20 cellular contexts compared by ENCODE assay signal in genomic region chr15:59094077-59094476, GRCh38. TPM values are rescaled to one million over a fixed set of nuclear protein-coding genes. Genes with fewer than 3 reads are reported as not detected.
DNase-seq lines count a peak whose midpoint lies in the region; ATAC-seq, FAIRE-seq and TF ChIP-seq lines count a peak whose summit lies in the region.
"Had no signal": no experiment of that assay in that cellular context is flagged by ENCODE, and none has a peak within 500 bp of the region (broad histone marks: within the 10 kb centered on the region; RNA-seq: fewer than 3 reads in every experiment).

No MANE protein-coding gene starts in this region.

- TF ChIP-seq CTCF in IMR-90 (conservative IDR thresholded peaks at IDR 0.05; ENCODE audit: low read depth, low read length) (no peak), pancreas (IDR thresholded peaks at IDR 0.05) (no peak)

- H3K14ac ChIP-seq in IMR-90 (replicated peaks; ENCODE audit: low read depth, low read length), result no peak overlapping the region

- no peak overlapping the region for H4K91ac ChIP-seq in IMR-90 (ENCODE audit: insufficient read depth, low read depth, low read length)

- H3K9ac ChIP-seq in IMR-90 (ENCODE audit: low read depth, low read length), result no peak overlapping the region
- H3K9ac ChIP-seq: BLaER1 had no signal

- DNase-seq in IMR-90 (no peak), frontal cortex (ENCODE audit: low spot score in 2 of 2) (no peak), pancreas (no peak), MG63 (no peak), T-helper 9 cell (no peak), COLO668 (lab: John Stamatoyannopoulos, UW; ENCODE audit: unreplicated experiment) (no peak)
- DNase-seq: Calu3; CD4-positive, alpha-beta T cell; CD8-positive, alpha-beta memory T cell; COR-L47; DMS53; DMS79 treated with DMSO at 0.1 percent for 48 hours; H9 had no signal

- no TSS peak for BruUV-seq in IMR-90 (replicated peaks; lab: Mats Ljungman, UMichigan)

- H2AFZ ChIP-seq in IMR-90 (replicated peaks; ENCODE audit: low read length, poor library complexity), result no peak overlapping the region
- H2AFZ ChIP-seq: GM23338 had no signal

- no peak overlapping the region for H3K4me3 ChIP-seq in IMR-90 (ENCODE audit: insufficient read depth, low read depth, low read length)
- H3K4me3 ChIP-seq in pancreas, result no peak overlapping the region
- H3K4me3 ChIP-seq in MG63, result no peak overlapping the region
- H3K4me3 ChIP-seq: BLaER1, GM23338 had no signal

- FAIRE-seq in frontal cortex (lab: Jason Lieb, UNC), result peak; percentile 21
- peak; percentile 56 for FAIRE-seq in pancreas (lab: Jason Lieb, UNC)
- FAIRE-seq: GM12892, GM19239 had no signal

- H2AK5ac ChIP-seq in IMR-90 (ENCODE audit: low read depth, low read length), result no peak overlapping the region

- H2BK15ac ChIP-seq in IMR-90 (ENCODE audit: low read depth, low read length), result no peak overlapping the region

- H3K56ac ChIP-seq in IMR-90 (ENCODE audit: extremely low read depth, insufficient read depth, low read length), result no peak overlapping the region

- POLR2A ChIA-PET in IMR-90 (lab: Charles Lee; ENCODE audit: unreplicated experiment), result no interaction called here

- no peak overlapping the region for H3K23ac ChIP-seq in IMR-90 (ENCODE audit: low read depth, low read length)

- peaks cover 0 to 5% of the 10 kb centered on the region in 2 experiments; a peak in 2 of 4 replicates for H3K79me1 ChIP-seq in IMR-90 (ENCODE audit: low read depth in 1 of 2, low read length in 2 of 2)

- H3K4me1 ChIP-seq in IMR-90 (ENCODE audit: control insufficient read depth, insufficient read depth, low read length) (no peaks in the 10 kb centered on the region), pancreas (no peaks in the 10 kb centered on the region)
- H3K4me1 ChIP-seq: BLaER1 had no signal

- H2BK5ac ChIP-seq in IMR-90 (ENCODE audit: low read depth, low read length, poor library complexity, severe bottlenecking), result no peak overlapping the region

- no peak overlapping the region for H4K5ac ChIP-seq in IMR-90 (ENCODE audit: low read depth, low read length)

- no peaks in the 10 kb centered on the region for H4K20me1 ChIP-seq in IMR-90 (ENCODE audit: insufficient read depth, low read length)
- H4K20me1 ChIP-seq: BLaER1 had no signal

- no peak overlapping the region for H4K8ac ChIP-seq in IMR-90 (ENCODE audit: low read depth in 2 of 2, low read length in 2 of 2)

- dilution Hi-C loops in IMR-90 (cut with HindIII; ENCODE audit: low sequenced_read_pairs, unreplicated experiment), result no loop called here

- no peaks in the 10 kb centered on the region for H3K9me1 ChIP-seq in IMR-90 (ENCODE audit: insufficient read depth, low read length)

- H2AK9ac ChIP-seq in IMR-90 (replicated peaks; ENCODE audit: low read depth, low read length, poor library complexity), result no peak overlapping the region

- H3K27me3 ChIP-seq in IMR-90 (ENCODE audit: control insufficient read depth, insufficient read depth, low read length), result no peaks in the 10 kb centered on the region
- H3K27me3 ChIP-seq in pancreas, result no peaks in the 10 kb centered on the region
- H3K27me3 ChIP-seq in MG63, result no peaks in the 10 kb centered on the region
- H3K27me3 ChIP-seq: BLaER1 had no signal

- TF ChIP-seq POLR2A in IMR-90 (IDR thresholded peaks at IDR 0.05; ENCODE audit: low read depth, low read length), result no peak

- no peak overlapping the region for H2BK120ac ChIP-seq in IMR-90 (ENCODE audit: low read depth, low read length)

- no peak overlapping the region for H3K4me2 ChIP-seq in IMR-90 (ENCODE audit: low read depth, low read length)
- H3K4me2 ChIP-seq: BLaER1, GM23338 had no signal

- intact Hi-C loops in IMR-90 (cut with micrococcal nuclease), result loop anchor here (5.0 kb wide), 1 partner anchor 42 kb away; no protein-coding TSS in a partner anchor
- intact Hi-C loops in pancreas (cut with DNase I), result no loop called here

- H3K9me3 ChIP-seq in IMR-90 (ENCODE audit: control insufficient read depth, insufficient read depth, low read length) (no peaks in the 10 kb centered on the region), pancreas (no peaks in the 10 kb centered on the region), MG63 (no peaks in the 10 kb centered on the region)
- H3K9me3 ChIP-seq: BLaER1 had no signal

- H2BK20ac ChIP-seq in IMR-90 (ENCODE audit: low read depth, low read length), result no peak overlapping the region

- H3K27ac ChIP-seq in IMR-90 (ENCODE audit: insufficient read depth, low read length), result no peak overlapping the region
- no peak overlapping the region for H3K27ac ChIP-seq in pancreas
- H3K27ac ChIP-seq: BLaER1, C4-2B had no signal

- H3K4ac ChIP-seq in IMR-90 (ENCODE audit: low read depth, low read length), result no peak overlapping the region

- ATAC-seq in IMR-90 (ENCODE audit: low read depth), result no peak
- no peak for ATAC-seq in pancreas
- no peak for ATAC-seq in GM21717 (IDR thresholded peaks at IDR 0.05; ENCODE audit: unreplicated experiment)
- ATAC-seq: GM23338, HCT116 had no signal

- CTCF ChIA-PET in IMR-90 (lab: Yijun Ruan, JAX), result no interaction called here

- H3K18ac ChIP-seq in IMR-90 (ENCODE audit: low read depth, low read length), result no peak overlapping the region

- no CpG with 5 or more reads among the region's 1 CpG for WGBS in IMR-90 (ENCODE audit: extremely low coverage in 2 of 2, insufficient read length in 1 of 2), 2 experiments
- whole genome bisulfite sequencing in pancreas, 2 donors, result 28 to 53% methylated on average over 1 of the region's 1 CpG

- in situ Hi-C loops in IMR-90 (cut with MboI; ENCODE audit: low sequenced_read_pairs), result no loop called here

- TF ChIP-seq RAD21 in IMR-90 (IDR thresholded peaks at IDR 0.05; ENCODE audit: low read length), result no peak

- H3K36me3 ChIP-seq in IMR-90 (ENCODE audit: control insufficient read depth, insufficient read depth, low read length) (peaks cover 27% of the 10 kb centered on the region), pancreas (peaks cover 0 to 76% (median 22%) of the 10 kb centered on the region in 3 donors), MG63 (peaks cover 67% of the 10 kb centered on the region)

TF ChIP-seq in IMR-90, 13 proteins besides CTCF, POLR2A, EP300 and RAD21:
- TF ChIP-seq, protein P1, sequence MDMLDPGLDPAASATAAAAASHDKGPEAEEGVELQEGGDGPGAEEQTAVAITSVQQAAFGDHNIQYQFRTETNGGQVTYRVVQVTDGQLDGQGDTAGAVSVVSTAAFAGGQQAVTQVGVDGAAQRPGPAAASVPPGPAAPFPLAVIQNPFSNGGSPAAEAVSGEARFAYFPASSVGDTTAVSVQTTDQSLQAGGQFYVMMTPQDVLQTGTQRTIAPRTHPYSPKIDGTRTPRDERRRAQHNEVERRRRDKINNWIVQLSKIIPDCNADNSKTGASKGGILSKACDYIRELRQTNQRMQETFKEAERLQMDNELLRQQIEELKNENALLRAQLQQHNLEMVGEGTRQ (IDR thresholded peaks at IDR 0.05; ENCODE audit: low read depth, low read length), result no peak
- TF ChIP-seq CEBPB (IDR thresholded peaks at IDR 0.05; ENCODE audit: low read depth, low read length), result peak; percentile 21; the same call in 1 of the 2 replicates
TF ChIP-seq in IMR-90: peak in this region for 1.

RNA-seq across cellular contexts. Expression of gene CCNB2, which starts 10.9 kb away (rescaled TPM):
- total RNA-seq in IMR-90 (2012; rRNA removed) (52.5 and 57.2 TPM in 2 replicates), frontal cortex (4.9 TPM), pancreas (1 to 10 TPM in 1 of 6 donors, under 1 TPM in 5; 0.12 to 1.1 (median 0.35) TPM)
- polyA plus RNA-seq in IMR-90 (2012; rRNA removed) (45.2 and 54.6 TPM in 2 replicates), pancreas (under 1 TPM; 0.19 to 0.23 TPM)
- 14.4 and 22.5 TPM in 2 replicates for polyA plus RNA-seq in IMR-90 (2012; cell fraction: cytosol; rRNA removed)
- 6.4 and 18.5 TPM in 2 replicates for polyA plus RNA-seq in IMR-90 (2012; cell fraction: nucleus; rRNA removed; ENCODE audit: low replicate concordance)
- total RNA-seq in MG63 (2014; rRNA removed; shearing (Covaris generic); ENCODE audit: low replicate concordance), result 89.4 and 94.5 TPM in 2 replicates
